ENCODE assay signal across 8 cellular contexts in genomic region chrX:52995974-52996304, GRCh38. TPM values are rescaled to one million over a fixed set of nuclear protein-coding genes. Genes with fewer than 3 reads are reported as not detected.
DNase-seq lines count a peak whose midpoint lies in the region; ATAC-seq, FAIRE-seq and TF ChIP-seq lines count a peak whose summit lies in the region.

No MANE protein-coding gene starts in this region.

- no peak for TF ChIP-seq CTCF in SK-N-SH (IDR thresholded peaks at IDR 0.05)
- no peak for TF ChIP-seq CTCF in WTC11 (IDR thresholded peaks at IDR 0.05)
- TF ChIP-seq CTCF in mucosa of descending colon (IDR thresholded peaks at IDR 0.05) = no peak

- peaks cover 25% of the 10 kb centered on the region; the same call in 1 of the 2 replicates for H3K79me2 ChIP-seq in SK-N-SH (ENCODE audit: insufficient read depth)

- H3K9ac ChIP-seq in SK-N-SH (peak overlapping the region; percentile 79; the same call in 1 of the 2 replicates), iPS-15b (ENCODE audit: low read depth, low read length) (peak overlapping the region; percentile 99), subcutaneous abdominal adipose tissue (ENCODE audit: low read length in 5 of 5) (peak overlapping the region in 2 of 5 donors; percentile 40 to 57)

- H3K9me2 ChIP-seq in SK-N-SH = no peaks in the 10 kb centered on the region

- H3K27me3 ChIP-seq in SK-N-SH (ENCODE audit: insufficient read depth) (peaks cover 14% of the 10 kb centered on the region), iPS-15b (ENCODE audit: control insufficient read depth, insufficient read depth, low read length) (no peaks in the 10 kb centered on the region), subcutaneous abdominal adipose tissue (ENCODE audit: control insufficient read depth in 5 of 5, insufficient read depth in 4 of 5, low read length in 5 of 5) (peaks cover 7 to 31% (median 27%) of the 10 kb centered on the region in 5 donors)

- CTCF ChIA-PET in SK-N-SH (lab: Yijun Ruan, JAX) (interaction anchor here (1.2 to 1.8 kb wide), 3 partner anchors 9 to 16 kb away, joined by 3 to 6 read pairs (median 5); no protein-coding TSS in a partner anchor), WTC11 (lab: Charles Lee) (interaction anchor here (0.5 to 1.8 kb wide), 11 partner anchors 8 to 371 kb away, joined by 3 to 10 read pairs (median 4); no protein-coding TSS in a partner anchor)

- TF ChIP-seq RAD21 in SK-N-SH (IDR thresholded peaks at IDR 0.05; ENCODE audit: low read length) = no peak

- H3K27ac Mint-ChIP-seq in WTC11 = no peak overlapping the region

- no peak; the same call in 2 of the 3 replicates for ATAC-seq in SK-N-SH treated with all-trans-retinoic acid at 6 μM for 48 hours
- no peak for ATAC-seq in WTC11
- ATAC-seq in mucosa of descending colon = no peak
- no peak for ATAC-seq in HG02763 (IDR thresholded peaks at IDR 0.05; ENCODE audit: unreplicated experiment)

- peaks cover 0 to 4% of the 10 kb centered on the region in 2 experiments; a peak in 1 of 4 replicates for H3K4me1 ChIP-seq in SK-N-SH (ENCODE audit: control insufficient read depth in 1 of 2, insufficient read depth in 2 of 2, low read depth in 1 of 2, low read length in 1 of 2)
- H3K4me1 ChIP-seq in iPS-15b (ENCODE audit: control insufficient read depth, insufficient read depth, low read length) = no peaks in the 10 kb centered on the region
- peaks cover 0 to 20% (median 17%) of the 10 kb centered on the region in 5 donors for H3K4me1 ChIP-seq in subcutaneous abdominal adipose tissue (ENCODE audit: control insufficient read depth in 5 of 5, insufficient read depth in 5 of 5, low read length in 5 of 5)
- H3K4me1 ChIP-seq in mucosa of descending colon (ENCODE audit: low read depth) = peaks cover 6% of the 10 kb centered on the region

- peak overlapping the region; percentile 82 for H2AFZ ChIP-seq in SK-N-SH (ENCODE audit: low read depth)

- H3K4me2 ChIP-seq in SK-N-SH = peak overlapping the region; percentile 71

- H3K9me3 Mint-ChIP-seq in WTC11 = no peaks in the 10 kb centered on the region

- H3K4me3 Mint-ChIP-seq in WTC11 = peak overlapping the region; percentile 90

- no peaks in the 10 kb centered on the region for H3K9me3 ChIP-seq in SK-N-SH
- no peaks in the 10 kb centered on the region for H3K9me3 ChIP-seq in iPS-15b (ENCODE audit: control insufficient read depth, insufficient read depth, low read length)
- H3K9me3 ChIP-seq in subcutaneous abdominal adipose tissue (ENCODE audit: control insufficient read depth in 5 of 5, low read length in 5 of 5) = peaks cover 0 to 4% (median 0%) of the 10 kb centered on the region in 5 donors
- H3K9me3 ChIP-seq in mucosa of descending colon = no peaks in the 10 kb centered on the region

- peak overlapping the region; percentile 53 to 64 for H3K4me3 ChIP-seq in SK-N-SH (ENCODE audit: low read depth in 2 of 2, low read length in 1 of 2)
- H3K4me3 ChIP-seq in iPS-15b (ENCODE audit: low read depth, low read length) = peak overlapping the region; percentile 94
- peak overlapping the region; percentile 73 to 96 (median 84) for H3K4me3 ChIP-seq in subcutaneous abdominal adipose tissue (ENCODE audit: low read depth in 1 of 5, low read length in 5 of 5)
- no peak overlapping the region for H3K4me3 ChIP-seq in mucosa of descending colon

- 10% methylated on average over 4 of the region's 5 CpGs for WGBS in SK-N-SH (ENCODE audit: low lambda C conversion rate)

- no peaks in the 10 kb centered on the region for H3F3A ChIP-seq in SK-N-SH (replicated peaks; ENCODE audit: insufficient read depth)

- no peak for TF ChIP-seq EP300 in SK-N-SH (IDR thresholded peaks at IDR 0.05; ENCODE audit: borderline replicate concordance in 1 of 2, low read depth in 1 of 2, low read length in 1 of 2)

- DNase-seq in SK-N-SH = no peak
- no peak for DNase-seq in WTC11 (ENCODE audit: low spot score)
- no peak for DNase-seq in urothelium cell line (ENCODE audit: low spot score)
- no peak for DNase-seq in mucosa of descending colon

- H3K4me1 Mint-ChIP-seq in WTC11 = peaks cover 13% of the 10 kb centered on the region

- FAIRE-seq in urothelium cell line (lab: Jason Lieb, UNC) = no peak

- no peaks in the 10 kb centered on the region for H3K36me3 Mint-ChIP-seq in WTC11

- intact Hi-C loops in mucosa of descending colon (cut with DNase I, micrococcal nuclease) = no loop called here

- no peaks in the 10 kb centered on the region for H4K20me1 ChIP-seq in SK-N-SH (ENCODE audit: insufficient read depth)

- H3K27me3 Mint-ChIP-seq in WTC11 (ENCODE audit: low read depth) = peaks cover 23% of the 10 kb centered on the region

- peak overlapping the region; percentile 84 to 93; a peak in 3 of 4 replicates for H3K27ac ChIP-seq in SK-N-SH (ENCODE audit: low read depth in 2 of 2, low read length in 1 of 2)
- H3K27ac ChIP-seq in subcutaneous abdominal adipose tissue (ENCODE audit: low read depth, low read length) = peak overlapping the region; percentile 60

- H3K36me3 ChIP-seq in SK-N-SH (replicated peaks in 1 of 2; ENCODE audit: control insufficient read depth in 1 of 2, insufficient read depth in 2 of 2, low read length in 1 of 2) = no peaks in the 10 kb centered on the region
- no peaks in the 10 kb centered on the region for H3K36me3 ChIP-seq in iPS-15b (ENCODE audit: control insufficient read depth, insufficient read depth, low read length)
- H3K36me3 ChIP-seq in subcutaneous abdominal adipose tissue (ENCODE audit: control insufficient read depth in 5 of 5, insufficient read depth in 5 of 5, low read length in 5 of 5) = no peaks in the 10 kb centered on the region
- no peaks in the 10 kb centered on the region for H3K36me3 ChIP-seq in mucosa of descending colon (ENCODE audit: low read depth)

- POLR2A ChIA-PET in SK-N-SH (lab: Yijun Ruan, JAX) (interaction anchor here (0.7 to 1.4 kb wide), 2 partner anchors 52 to 86 kb away, joined by 5 read pairs; partner anchors contain the start of genes GPR173 and TSPYL2), WTC11 (lab: Charles Lee) (interaction anchor here (1.0 to 1.4 kb wide), 2 partner anchors 75 to 93 kb away, joined by 3 read pairs; no protein-coding TSS in a partner anchor)

TF ChIP-seq in SK-N-SH, 30 proteins besides CTCF, POLR2A, EP300 and RAD21:
- TF ChIP-seq TEAD4 (IDR thresholded peaks at IDR 0.05; ENCODE audit: borderline replicate concordance, insufficient read depth) (no peak), POLR2AphosphoS5 (IDR thresholded peaks at IDR 0.05; ENCODE audit: low read depth, low read length) (peak; percentile 41; the same call in 1 of the 2 replicates)

TF ChIP-seq in SK-N-SH treated with all-trans-retinoic acid at 6 μM for 48 hours, 23 proteins besides CTCF, POLR2A, EP300 and RAD21 (continues in another document):
- TF ChIP-seq POU6F1 (CRISPR knock-in tag; IDR thresholded peaks at IDR 0.05; ENCODE audit: borderline replicate concordance, low read depth) = no peak

TF ChIP-seq in WTC11, 78 proteins besides CTCF, POLR2A, EP300 and RAD21:
- TF ChIP-seq GTF2I (CRISPR knock-in tag; conservative IDR thresholded peaks at IDR 0.05) (no peak), ETV6 (CRISPR knock-in tag; IDR thresholded peaks at IDR 0.05) (no peak)

RNA-seq across cellular contexts. Expression of gene FAM156A, which starts 37.6 kb away (rescaled TPM):
- 47.2 and 62.5 TPM in 2 replicates for polyA plus RNA-seq in SK-N-SH (2012; rRNA removed)
- polyA plus RNA-seq in SK-N-SH (2012; cell fraction: cytosol; rRNA removed) = 15.2 and 18.6 TPM in 2 replicates
- 403 and 513 TPM in 2 replicates for polyA plus RNA-seq in SK-N-SH (2012; cell fraction: nucleus; rRNA removed)
- 14.0 to 15.4 TPM (median 15.3 TPM) in 3 replicates for total RNA-seq in WTC11 (2021)
- total RNA-seq in mucosa of descending colon = 10 to 100 TPM; 17.0 to 22.4 (median 22.2) TPM

RNA-seq across cellular contexts. Expression of gene GPR173, which starts 52.6 kb away (rescaled TPM):
- polyA plus RNA-seq in SK-N-SH (2012; rRNA removed) = 5.8 TPM in 2 replicates
- polyA plus RNA-seq in SK-N-SH (2012; cell fraction: cytosol; rRNA removed) = 1.4 and 2.2 TPM in 2 replicates
- 48.9 and 54.0 TPM in 2 replicates for polyA plus RNA-seq in SK-N-SH (2012; cell fraction: nucleus; rRNA removed)
- 7.3 to 11.0 TPM (median 9.3 TPM) in 3 replicates for total RNA-seq in WTC11 (2021)
- total RNA-seq in mucosa of descending colon = 1 to 10 TPM in 2 of 3 donors, under 1 TPM in 1; 0.38 to 2.2 (median 1.3) TPM
